7 cellular contexts compared by ENCODE assay signal in the genomic region with DNA sequence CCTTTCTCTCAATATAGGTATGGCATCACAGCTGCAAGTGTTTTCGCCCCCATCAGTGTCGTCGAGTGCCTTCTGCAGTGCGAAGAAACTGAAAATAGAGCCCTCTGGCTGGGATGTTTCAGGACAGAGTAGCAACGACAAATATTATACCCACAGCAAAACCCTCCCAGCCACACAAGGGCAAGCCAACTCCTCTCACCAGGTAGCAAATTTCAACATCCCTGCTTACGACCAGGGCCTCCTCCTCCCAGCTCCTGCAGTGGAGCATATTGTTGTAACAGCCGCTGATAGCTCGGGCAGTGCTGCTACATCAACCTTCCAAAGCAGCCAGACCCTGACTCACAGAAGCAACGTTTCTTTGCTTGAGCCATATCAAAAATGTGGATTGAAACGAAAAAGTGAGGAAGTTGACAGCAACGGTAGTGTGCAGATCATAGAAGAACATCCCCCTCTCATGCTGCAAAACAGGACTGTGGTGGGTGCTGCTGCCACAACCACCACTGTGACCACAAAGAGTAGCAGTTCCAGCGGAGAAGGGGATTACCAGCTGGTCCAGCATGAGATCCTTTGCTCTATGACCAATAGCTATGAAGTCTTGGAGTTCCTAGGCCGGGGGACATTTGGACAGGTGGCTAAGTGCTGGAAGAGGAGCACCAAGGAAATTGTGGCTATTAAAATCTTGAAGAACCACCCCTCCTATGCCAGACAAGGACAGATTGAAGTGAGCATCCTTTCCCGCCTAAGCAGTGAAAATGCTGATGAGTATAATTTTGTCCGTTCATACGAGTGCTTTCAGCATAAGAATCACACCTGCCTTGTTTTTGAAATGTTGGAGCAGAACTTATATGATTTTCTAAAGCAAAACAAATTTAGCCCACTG. TPM values are rescaled to one million over a fixed set of nuclear protein-coding genes. Genes with fewer than 3 reads are reported as not detected.
DNase-seq lines count a peak whose midpoint lies in the region; ATAC-seq lines count a peak whose summit lies in the region.

No MANE protein-coding gene starts in this region.

- peak; percentile 63 for ATAC-seq in GM21825 (IDR thresholded peaks at IDR 0.05; ENCODE audit: unreplicated experiment)

- DNase-seq in NOMO-1 treated with dmso at 0.1 percent for 144 hours (lab: John Stamatoyannopoulos, UW; ENCODE audit: unreplicated experiment) (peak; percentile 50), kidney glomerular epithelial cell (lab: John Stamatoyannopoulos, UW) (no peak), ureter (ENCODE audit: low spot score) (no peak), NCI-H748 (lab: John Stamatoyannopoulos, UW; ENCODE audit: unreplicated experiment) (no peak)
- DNase-seq in activated naive CD8-positive, alpha-beta T cell treated with anti-CD3 and anti-CD28 coated beads, Interleukin-2, amount 50 U/mL, for 16 hours (ENCODE audit: low read depth, low spot score) = peak; percentile 23
- peak; percentile 36 for DNase-seq in stimulated activated CD8-positive, alpha-beta memory T cell treated with anti-CD3 and anti-CD28 coated beads, Interleukin-7, amount 100 ng/mL, for 4 hours (ENCODE audit: low read depth in 2 of 2)

RNA-seq across cellular contexts. Expression of a gene that starts 11.5 kb away (rescaled TPM):
- total RNA-seq in ureter = 73.2 TPM

RNA-seq across cellular contexts. Expression of a gene that starts 35.5 kb away (rescaled TPM):
- 5.3 TPM for total RNA-seq in ureter

RNA-seq across cellular contexts. Expression of a gene that starts 36.0 kb away (rescaled TPM):
- 31.6 TPM for total RNA-seq in ureter

RNA-seq across cellular contexts. Expression of a gene that starts 38.7 kb away (rescaled TPM):
- total RNA-seq in ureter = 43.5 TPM

RNA-seq across cellular contexts. Expression of a gene that starts 53.2 kb away (rescaled TPM):
- 8.0 TPM for total RNA-seq in ureter

Comparison
In these comparisons a context has a peak if more than half of its experiments do, and no peak if none do; other contexts are left out.
1. DNase-seq: peak in NOMO-1 treated with dmso at 0.1 percent for 144 hours (single experiment), activated naive CD8-positive, alpha-beta T cell treated with anti-CD3 and anti-CD28 coated beads, Interleukin-2, amount 50 U/mL, for 16 hours (single experiment) and stimulated activated CD8-positive, alpha-beta memory T cell treated with anti-CD3 and anti-CD28 coated beads, Interleukin-7, amount 100 ng/mL, for 4 hours (2 of 2); none in kidney glomerular epithelial cell (single experiment), ureter (single experiment) and NCI-H748 (single experiment).